Comparison of ENCODE assay signal across 11 cellular contexts in the genomic region with DNA sequence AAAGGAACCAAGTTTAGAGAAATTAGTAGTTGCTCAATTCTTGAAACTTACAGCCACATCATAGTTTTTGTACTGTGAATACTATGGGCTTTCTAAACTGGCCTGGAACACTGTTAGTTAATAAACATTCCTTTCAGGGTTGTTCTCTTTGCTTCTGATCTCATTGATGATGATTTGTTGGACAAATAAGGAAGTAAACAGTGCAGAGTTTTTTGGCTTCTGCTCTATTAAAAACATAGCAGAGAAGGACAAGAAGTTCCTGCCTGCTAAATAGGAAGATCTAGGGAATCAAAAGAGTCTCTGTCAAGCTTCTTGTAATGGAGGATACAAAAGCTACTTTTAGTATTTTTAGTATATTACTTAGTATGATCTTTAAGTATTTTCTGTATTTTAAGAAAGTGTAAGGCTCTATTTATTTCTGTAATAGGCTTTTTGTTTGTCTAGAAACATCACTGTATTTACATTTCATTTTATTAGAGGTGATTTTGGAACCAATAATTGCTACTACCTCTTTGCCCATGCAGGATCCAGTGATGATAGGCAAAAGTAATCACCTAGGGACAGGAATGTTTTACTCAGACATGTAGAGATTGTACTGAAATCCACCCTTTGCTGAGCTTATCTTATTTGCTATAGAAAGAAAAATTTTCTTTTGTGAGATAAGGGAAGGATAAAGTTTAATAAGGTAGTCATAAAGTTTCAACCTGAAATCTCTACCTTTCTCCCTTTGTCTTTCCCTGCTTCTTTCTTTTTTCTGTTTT.
A peak's percentile ranks its signal among the peaks of the same experiment; 100 is the strongest.
DNase-seq lines count a peak whose midpoint lies in the region; ATAC-seq and TF ChIP-seq lines count a peak whose summit lies in the region.
"Had no signal": no experiment of that assay in that cellular context is flagged by ENCODE, and none has a peak within 500 bp of the region (broad histone marks: within the 10 kb centered on the region; RNA-seq: fewer than 3 reads in every experiment).

No MANE protein-coding gene starts in this region.

- H3K27me3 ChIP-seq in suprapubic skin, result no peaks in the 10 kb centered on the region

- peak overlapping the region; percentile 76 for H3K27ac ChIP-seq in suprapubic skin

- H3K4me1 ChIP-seq in suprapubic skin, result peaks cover 16% of the 10 kb centered on the region

- no peak for TF ChIP-seq EP300 in suprapubic skin (IDR thresholded peaks at IDR 0.05)

- H3K36me3 ChIP-seq in suprapubic skin, result peaks cover 35% of the 10 kb centered on the region

- H3K4me3 ChIP-seq in cardiac fibroblast (replicated peaks in 1 of 2; ENCODE audit: low read depth in 2 of 2, low read length in 2 of 2) (no peak overlapping the region), suprapubic skin (no peak overlapping the region)

- no peaks in the 10 kb centered on the region for H3K9me3 ChIP-seq in suprapubic skin

- DNase-seq in HT-29 (ENCODE audit: low spot score) (peak; percentile 23), cardiac fibroblast (ENCODE audit: low read depth in 2 of 2) (peak; percentile 47 to 83), iris pigment epithelial cell (ENCODE audit: low read depth) (peak; percentile 69), suprapubic skin (ENCODE audit: low spot score in 2 of 2) (no peak), NCI-H187 treated with DMSO at 0.1 percent for 48 hours (lab: John Stamatoyannopoulos, UW) (no peak), NCI-H510A (lab: John Stamatoyannopoulos, UW) (no peak), AG08396 (ENCODE audit: low spot score) (no peak)
- DNase-seq: activated T-cell treated with anti-CD3 and anti-CD28 coated beads, Interleukin-2, amount 50 U/mL, for 1 hour; EL; NCI-H1105 treated with DMSO at 0.1 percent for 48 hours had no signal

- TF ChIP-seq CTCF in cardiac fibroblast (IDR thresholded peaks at IDR 0.05; ENCODE audit: low read depth, low read length) (no peak), suprapubic skin (IDR thresholded peaks at IDR 0.05) (no peak)

- no peak for TF ChIP-seq POLR2A in suprapubic skin (IDR thresholded peaks at IDR 0.05)

- no peak for ATAC-seq in HG03108 (IDR thresholded peaks at IDR 0.05; ENCODE audit: unreplicated experiment)

Comparison
In these comparisons a context has a peak if more than half of its experiments do, and no peak if none do; other contexts are left out.
1. DNase-seq: peak in HT-29 (single experiment), cardiac fibroblast (2 of 2) and iris pigment epithelial cell (single experiment); none in suprapubic skin (0 of 2), NCI-H187 treated with DMSO at 0.1 percent for 48 hours (single experiment), NCI-H510A (single experiment) and AG08396 (single experiment).